In the genomic region with DNA sequence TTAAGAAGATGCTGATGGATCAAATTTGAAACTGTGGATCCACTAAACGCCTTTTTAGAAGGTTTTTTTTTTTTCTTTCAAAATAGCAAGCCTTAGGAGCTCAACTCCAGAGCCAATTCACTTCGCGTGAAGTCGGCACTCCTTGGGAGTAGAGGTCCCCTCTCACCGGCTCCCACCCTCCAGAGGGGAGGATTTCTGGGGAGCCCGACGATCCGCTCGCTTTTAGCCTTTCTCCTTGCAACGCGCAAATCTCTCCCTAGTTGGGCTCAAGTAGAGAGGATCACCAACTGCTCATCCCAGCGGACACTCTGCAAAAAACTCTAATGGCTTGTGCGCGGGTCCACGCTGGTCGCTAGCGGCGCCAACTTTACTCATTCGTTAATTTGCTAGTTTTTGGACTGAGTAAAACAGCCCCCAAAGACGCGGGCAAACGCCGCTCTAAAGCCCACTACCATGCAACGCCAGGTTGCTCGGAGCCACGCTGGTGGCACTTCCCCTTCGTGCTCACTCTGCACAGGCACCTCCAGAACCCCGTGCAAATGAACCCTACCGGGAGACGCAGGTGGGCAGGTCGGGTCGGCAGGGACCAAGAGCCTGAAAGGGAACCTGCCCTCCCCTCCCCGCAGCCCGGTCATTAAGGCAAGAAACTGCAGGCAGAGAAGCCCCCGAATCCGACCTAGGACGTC, we compare ENCODE assay signal across 9 cellular contexts. TPM values are rescaled to one million over a fixed set of nuclear protein-coding genes. Genes with fewer than 3 reads are reported as not detected.
A peak's percentile ranks its signal among the peaks of the same experiment; 100 is the strongest.
DNase-seq lines count a peak whose midpoint lies in the region; ATAC-seq and TF ChIP-seq lines count a peak whose summit lies in the region.
"Had no signal": no experiment of that assay in that cellular context is flagged by ENCODE, and none has a peak within 500 bp of the region (broad histone marks: within the 10 kb centered on the region; RNA-seq: fewer than 3 reads in every experiment).

No MANE protein-coding gene starts in this region.

- no peak overlapping the region for H3K27ac ChIP-seq in heart left ventricle
- peak overlapping the region in 1 of 2 donors; percentile 55 for H3K27ac ChIP-seq in uterus
- no peak overlapping the region for H3K27ac ChIP-seq in brain microvascular endothelial cell
- H3K27ac ChIP-seq: C4-2B had no signal

- H3K4me3 ChIP-seq in heart left ventricle, result peak overlapping the region in 11 of 12 donors; percentile 14 to 60 (median 46)
- H3K4me3 ChIP-seq in uterus, result peak overlapping the region; percentile 22 to 44
- H3K4me3 ChIP-seq in brain microvascular endothelial cell (ENCODE audit: low read depth, low read length), result no peak overlapping the region

- H3K36me3 Mint-ChIP-seq in central memory CD8-positive, alpha-beta T cell (ENCODE audit: insufficient read depth), result no peaks in the 10 kb centered on the region

- ATAC-seq in heart left ventricle (no peak), Right ventricle myocardium superior (ENCODE audit: poor library complexity) (no peak), GM21825 (IDR thresholded peaks at IDR 0.05; ENCODE audit: unreplicated experiment) (no peak)
- no peak for ATAC-seq in central memory CD8-positive, alpha-beta T cell (replicated peaks; ENCODE audit: extremely low read depth, poor library complexity, severe bottlenecking)

- H3K9me3 Mint-ChIP-seq in central memory CD8-positive, alpha-beta T cell, result no peaks in the 10 kb centered on the region

- in situ Hi-C loops in brain microvascular endothelial cell (cut with HindIII; ENCODE audit: low pct_ligation_motif_present, low sequenced_read_pairs), result no loop called here

- H3K4me1 Mint-ChIP-seq in central memory CD8-positive, alpha-beta T cell, result peaks cover 8% of the 10 kb centered on the region

- intact Hi-C loops in heart left ventricle (cut with DNase I) (no loop called here), Right ventricle myocardium superior (cut with DNase I) (no loop called here), uterus (cut with DNase I; ENCODE audit: low total_unique reads) (no loop called here)

- H3K9me3 ChIP-seq in heart left ventricle (no peaks in the 10 kb centered on the region), uterus (no peaks in the 10 kb centered on the region)

- peaks cover 0 to 24% (median 3%) of the 10 kb centered on the region in 12 donors for H3K4me1 ChIP-seq in heart left ventricle
- no peaks in the 10 kb centered on the region for H3K4me1 ChIP-seq in uterus

- H3K36me3 ChIP-seq in heart left ventricle (no peaks in the 10 kb centered on the region), uterus (no peaks in the 10 kb centered on the region), brain microvascular endothelial cell (replicated peaks) (no peaks in the 10 kb centered on the region)

- DNase-seq in heart left ventricle (peak in 1 of 5 donors; percentile 24), Right ventricle myocardium superior (no peak), midbrain (lab: John Stamatoyannopoulos, UW) (peak; percentile 25), uterus (no peak), NCI-H187 (lab: John Stamatoyannopoulos, UW) (no peak), brain microvascular endothelial cell (no peak)
- no peak for DNase-seq in central memory CD8-positive, alpha-beta T cell (ENCODE audit: low spot score in 2 of 2)

- H3K4me3 Mint-ChIP-seq in central memory CD8-positive, alpha-beta T cell, result peak overlapping the region; percentile 9

- H3K27ac Mint-ChIP-seq in central memory CD8-positive, alpha-beta T cell (ENCODE audit: low read depth), result no peak overlapping the region

- H3K27me3 ChIP-seq in heart left ventricle, result peaks cover 6 to 56% (median 35%) of the 10 kb centered on the region in 9 donors
- peaks cover 0 to 9% of the 10 kb centered on the region in 2 donors for H3K27me3 ChIP-seq in uterus
- H3K27me3 ChIP-seq in brain microvascular endothelial cell (replicated peaks), result peaks cover 31% of the 10 kb centered on the region

- no peak for TF ChIP-seq POLR2A in heart left ventricle (IDR thresholded peaks at IDR 0.05)
- no peak for TF ChIP-seq POLR2A in uterus (IDR thresholded peaks at IDR 0.05)

- TF ChIP-seq CTCF in heart left ventricle (IDR thresholded peaks at IDR 0.05) (no peak), uterus (IDR thresholded peaks at IDR 0.05) (no peak), brain microvascular endothelial cell (IDR thresholded peaks at IDR 0.05; ENCODE audit: low read depth, low read length, missing control alignments) (no peak)

- peaks cover 57% of the 10 kb centered on the region for H3K27me3 Mint-ChIP-seq in central memory CD8-positive, alpha-beta T cell

- 1 to 3% (median 2%) methylated on average over 20 to 37 of the region's 37 CpGs for WGBS in heart left ventricle, 4 donors

RNA-seq across cellular contexts. Expression of gene PLD5, which starts 1.1 kb away (rescaled TPM):
- under 1 TPM in 7 of 9 donors, not detected in 2; 0.05 to 0.31 (median 0.21) TPM for total RNA-seq in heart left ventricle
- under 1 TPM; 0.08 to 0.96 TPM for polyA plus RNA-seq in heart left ventricle
- not detected for total RNA-seq in Right ventricle myocardium superior
- 1 to 10 TPM; 2.4 to 6.1 (median 5.2) TPM for total RNA-seq in uterus
